ENCODE assay signal across 11 cellular contexts in genomic region chr17:57782642-57783337, GRCh38. TPM values are rescaled to one million over a fixed set of nuclear protein-coding genes. Genes with fewer than 3 reads are reported as not detected.
DNase-seq lines count a peak whose midpoint lies in the region; ATAC-seq and TF ChIP-seq lines count a peak whose summit lies in the region.
"Had no signal": no experiment of that assay in that cellular context is flagged by ENCODE, and none has a peak within 500 bp of the region (broad histone marks: within the 10 kb centered on the region; RNA-seq: fewer than 3 reads in every experiment).

No MANE protein-coding gene starts in this region.

- no peaks in the 10 kb centered on the region for H3K9me3 ChIP-seq in heart right ventricle
- H3K9me3 ChIP-seq in PC-3 (ENCODE audit: low read length), result no peaks in the 10 kb centered on the region
- no peaks in the 10 kb centered on the region for H3K9me3 ChIP-seq in testis
- H3K9me3 ChIP-seq: heart left ventricle had no signal

- DNase-seq in heart right ventricle, result no peak
- no peak for DNase-seq in left ventricle myocardium superior
- DNase-seq in PC-3, result no peak
- peak; percentile 50 for DNase-seq in islet precursor cell
- no peak for DNase-seq in testis
- DNase-seq in osteocyte (ENCODE audit: extremely low spot score, unreplicated experiment), result no peak
- no peak for DNase-seq in GM10266 (ENCODE audit: extremely low spot score)

- peaks cover 4% of the 10 kb centered on the region for H3K4me1 Mint-ChIP-seq in osteocyte (ENCODE audit: unreplicated experiment)

- no peak overlapping the region for H3K27ac Mint-ChIP-seq in osteocyte (ENCODE audit: unreplicated experiment)
- H3K27ac Mint-ChIP-seq: activated naive CD8-positive, alpha-beta T cell had no signal

- H3K36me3 ChIP-seq in heart right ventricle, result no peaks in the 10 kb centered on the region
- no peaks in the 10 kb centered on the region for H3K36me3 ChIP-seq in PC-3 (ENCODE audit: low read depth, low read length)
- H3K36me3 ChIP-seq in testis (ENCODE audit: low read depth, missing control alignments), result no peaks in the 10 kb centered on the region
- H3K36me3 ChIP-seq: heart left ventricle had no signal

- H3K9me3 Mint-ChIP-seq in osteocyte (ENCODE audit: unreplicated experiment), result no peaks in the 10 kb centered on the region

- H3K27ac ChIP-seq in heart right ventricle, result peak overlapping the region in 6 of 10 donors; percentile 3 to 67 (median 46)
- no peak overlapping the region for H3K27ac ChIP-seq in PC-3 (ENCODE audit: low read length)
- H3K27ac ChIP-seq in testis, result no peak overlapping the region

- TF ChIP-seq CTCF in heart right ventricle (IDR thresholded peaks at IDR 0.05) (no peak), PC-3 (conservative IDR thresholded peaks at IDR 0.05; ENCODE audit: low read depth, low read length) (no peak), testis (IDR thresholded peaks at IDR 0.05) (no peak), osteocyte (IDR thresholded peaks at IDR 0.05) (no peak), GM10266 (IDR thresholded peaks at IDR 0.05; ENCODE audit: control insufficient read depth, insufficient read depth, low read depth, missing control alignments) (no peak)

- H2AFZ ChIP-seq in PC-3 (ENCODE audit: low read length), result peak overlapping the region; percentile 42; the same call in 1 of the 2 replicates

- no peaks in the 10 kb centered on the region for H3F3A ChIP-seq in PC-3 (ENCODE audit: low read length, unreplicated experiment)

- H3K27me3 Mint-ChIP-seq in osteocyte (ENCODE audit: unreplicated experiment), result peaks cover 33% of the 10 kb centered on the region

- TF ChIP-seq POLR2A in testis (IDR thresholded peaks at IDR 0.05), result no peak

- H4K20me1 ChIP-seq in PC-3 (ENCODE audit: low read length), result no peaks in the 10 kb centered on the region

- H3K4me1 ChIP-seq in heart right ventricle (peaks cover 6 to 47% (median 24%) of the 10 kb centered on the region in 9 donors), PC-3 (ENCODE audit: insufficient read depth, low read length) (no peaks in the 10 kb centered on the region), testis (peaks cover 7% of the 10 kb centered on the region)

- no peaks in the 10 kb centered on the region for H3K36me3 Mint-ChIP-seq in osteocyte (ENCODE audit: unreplicated experiment)
- H3K36me3 Mint-ChIP-seq: activated naive CD8-positive, alpha-beta T cell had no signal

- CTCF ChIA-PET in PC-3 (lab: Charles Lee), result interaction anchor here (0.7 to 2.0 kb wide), 7 partner anchors 16 to 1681 kb away, joined by 3 to 10 read pairs (median 6); partner anchors contain the start of gene DYNLL2

- WGBS in heart right ventricle, 2 donors, result 46 to 56% methylated on average over 20 of the region's 20 CpGs
- WGBS in testis, 2 donors, result 37 to 45% methylated on average over 19 to 20 of the region's 20 CpGs

- ATAC-seq in heart right ventricle, result peak in 4 of 8 donors; percentile 3 to 20 (median 6)
- ATAC-seq in left ventricle myocardium superior, result no peak
- no peak for ATAC-seq in PC-3
- no peak for ATAC-seq in HG02798 (IDR thresholded peaks at IDR 0.05; ENCODE audit: poor library complexity, unreplicated experiment)

- H3K4me3 ChIP-seq in heart right ventricle, result peak overlapping the region in 5 of 10 donors; percentile 8 to 29 (median 12)
- no peak overlapping the region for H3K4me3 ChIP-seq in PC-3 (ENCODE audit: low read length)
- H3K4me3 ChIP-seq in testis, result peak overlapping the region; percentile 4 to 19

- peak overlapping the region; percentile 63 for H3K4me2 ChIP-seq in PC-3 (ENCODE audit: low read length)

- H3K27me3 ChIP-seq in heart right ventricle (peaks cover 0 to 5% (median 0%) of the 10 kb centered on the region in 7 donors), PC-3 (ENCODE audit: low read length) (peaks cover 45% of the 10 kb centered on the region), testis (no peaks in the 10 kb centered on the region)

- H3K9me2 ChIP-seq in PC-3 (replicated peaks; ENCODE audit: low read length), result no peaks in the 10 kb centered on the region

- H3K79me2 ChIP-seq in PC-3 (ENCODE audit: low read length), result no peaks in the 10 kb centered on the region

- POLR2A ChIA-PET in PC-3 (lab: Charles Lee; ENCODE audit: unreplicated experiment), result no interaction called here

- BruUV-seq in PC-3 (replicated peaks; lab: Mats Ljungman, UMichigan), result no TSS peak

- H3K9ac ChIP-seq in PC-3 (ENCODE audit: low read length), result no peak overlapping the region

- intact Hi-C loops in heart right ventricle (cut with DNase I) (loop anchor here in 2 of 10 donors (5.0 kb wide), 2 partner anchors 35 to 50 kb away; partner anchors contain the start of gene CCDC182 (in 1 of the 2)), left ventricle myocardium superior (cut with micrococcal nuclease) (no loop called here), PC-3 (cut with micrococcal nuclease) (no loop called here), testis (cut with DNase I; ENCODE audit: low total_unique reads) (no loop called here)

- H3K4me3 Mint-ChIP-seq in osteocyte (ENCODE audit: unreplicated experiment), result no peak overlapping the region
- H3K4me3 Mint-ChIP-seq: activated naive CD8-positive, alpha-beta T cell had no signal

RNA-seq across cellular contexts. Expression of gene CCDC182, which starts 37.7 kb away (rescaled TPM):
- total RNA-seq in heart right ventricle (not detected), left ventricle myocardium superior (not detected), PC-3 (2014; rRNA removed) (not detected in 2 replicates), testis (10 to 100 TPM; 12.5 to 25.8 TPM), osteocyte (not detected in 2 replicates)
- polyA plus RNA-seq in heart right ventricle (not detected), testis (ENCODE audit: insufficient read depth, low read depth, low replicate concordance) (33.2 TPM)
- total RNA-seq: dermis microvascular lymphatic vessel endothelial cell, heart left ventricle had no signal
- polyA plus RNA-seq: heart left ventricle had no signal

Comparison
In these comparisons a context has a peak if more than half of its experiments do, and no peak if none do; other contexts are left out.
1. H3K27ac ChIP-seq: peak in heart right ventricle (6 of 10); none in PC-3 (single experiment) and testis (0 of 2).
2. RNA of gene CCDC182, which starts 37.7 kb away (total RNA-seq): 12.5 to 25.8 TPM in testis; not detected in heart right ventricle, not detected in left ventricle myocardium superior (single experiment), not detected in PC-3 and not detected in osteocyte; every median in the first group is over 10 times any median in the second.